16 cellular contexts compared by ENCODE assay signal in genomic region chr10:60605476-60605875, GRCh38.
DNase-seq lines count a peak whose midpoint lies in the region; ATAC-seq and TF ChIP-seq lines count a peak whose summit lies in the region.
"Had no signal": no experiment of that assay in that cellular context is flagged by ENCODE, and none has a peak within 500 bp of the region (broad histone marks: within the 10 kb centered on the region; RNA-seq: fewer than 3 reads in every experiment).

No MANE protein-coding gene starts in this region.

- no peak overlapping the region for H3K4me3 ChIP-seq in smooth muscle cell
- H3K4me3 ChIP-seq: A549, GM23338 had no signal

- H3K9me3 ChIP-seq in smooth muscle cell (replicated peaks; ENCODE audit: low read depth): no peaks in the 10 kb centered on the region
- H3K9me3 ChIP-seq: A549 had no signal

- no peak for ATAC-seq in HG03097 (IDR thresholded peaks at IDR 0.05; ENCODE audit: low FRiP score, unreplicated experiment)
- ATAC-seq: A549, GM23338 had no signal

- H3K4me2 ChIP-seq in smooth muscle cell: no peak overlapping the region
- H3K4me2 ChIP-seq: A549, GM23338 had no signal

- H3K36me3 ChIP-seq in smooth muscle cell (ENCODE audit: low read depth): no peaks in the 10 kb centered on the region

- H2AFZ ChIP-seq in smooth muscle cell (ENCODE audit: low read depth): no peak overlapping the region
- H2AFZ ChIP-seq: GM23338 had no signal

- no peaks in the 10 kb centered on the region for H3K79me2 ChIP-seq in smooth muscle cell (ENCODE audit: low read depth)

- no peaks in the 10 kb centered on the region for H3K4me1 ChIP-seq in smooth muscle cell (ENCODE audit: low read depth)
- H3K4me1 ChIP-seq: A549 had no signal

- no peak for TF ChIP-seq CTCF in smooth muscle cell (IDR thresholded peaks at IDR 0.05; ENCODE audit: borderline replicate concordance, insufficient read depth, poor library complexity, severe bottlenecking)

- H4K20me1 ChIP-seq in smooth muscle cell (ENCODE audit: low read depth): no peaks in the 10 kb centered on the region

- H3K9ac ChIP-seq in smooth muscle cell (ENCODE audit: low read depth): no peak overlapping the region

- peak; percentile 71 for DNase-seq in SK-MEL-5 (ENCODE audit: low read depth, low spot score)
- DNase-seq in medulla oblongata (ENCODE audit: extremely low spot score): peak; percentile 21
- DNase-seq in smooth muscle cell (lab: John Stamatoyannopoulos, UW; ENCODE audit: unreplicated experiment): no peak
- no peak for DNase-seq in EL
- no peak for DNase-seq in NCI-H524 treated with DMSO at 0.1 percent for 48 hours (lab: John Stamatoyannopoulos, UW)
- DNase-seq: AML-193; CD4-positive, alpha-beta T cell; DMS153; DMS79; GF-D8; H9 had no signal

- no peaks in the 10 kb centered on the region for H3F3A ChIP-seq in smooth muscle cell (ENCODE audit: low read depth)

- H3K27ac ChIP-seq in smooth muscle cell (ENCODE audit: low read depth): peak overlapping the region; percentile 73
- H3K27ac ChIP-seq: A549, C4-2B, HL-60 had no signal

- in situ Hi-C loops in SK-MEL-5 (cut with HindIII; ENCODE audit: low pct_unique_long_range_greater_than_20kb, low sequenced_read_pairs): no loop called here

- no peaks in the 10 kb centered on the region for H3K27me3 ChIP-seq in smooth muscle cell (ENCODE audit: low read depth)

Comparison
In these comparisons a context has a peak if more than half of its experiments do, and no peak if none do; other contexts are left out.
1. DNase-seq: peak in SK-MEL-5 (single experiment) and medulla oblongata (single experiment); none in smooth muscle cell (single experiment), EL (single experiment) and NCI-H524 treated with DMSO at 0.1 percent for 48 hours (single experiment).